In genomic region chr11:44349328-44349727, GRCh38 we compare ENCODE assay signal across 29 cellular contexts. TPM values are rescaled to one million over a fixed set of nuclear protein-coding genes. Genes with fewer than 3 reads are reported as not detected.
DNase-seq lines count a peak whose midpoint lies in the region; ATAC-seq, FAIRE-seq and TF ChIP-seq lines count a peak whose summit lies in the region.
"Had no signal": no experiment of that assay in that cellular context is flagged by ENCODE, and none has a peak within 500 bp of the region (broad histone marks: within the 10 kb centered on the region; RNA-seq: fewer than 3 reads in every experiment).

No MANE protein-coding gene starts in this region.

- no peak overlapping the region for H3K4me3 Mint-ChIP-seq in activated B cell treated with CpG ODN at 0.5 μM for 24 hours
- H3K4me3 Mint-ChIP-seq: CD14-positive monocyte; CD4-positive, alpha-beta memory T cell; CD4-positive, CD25-positive, alpha-beta regulatory T cell; CD8-positive, alpha-beta memory T cell had no signal

- CTCF ChIA-PET in activated B cell treated with CpG ODN at 0.5 μM for 24 hours (lab: Charles Lee), result no interaction called here
- CTCF ChIA-PET in H1 (lab: Charles Lee; ENCODE audit: partially characterized antibody), result interaction anchor here (0.7 to 2.0 kb wide), 4 partner anchors 11 to 135 kb away, joined by 3 to 8 read pairs (median 6); no protein-coding TSS in a partner anchor

- H2BK12ac ChIP-seq in H1 (ENCODE audit: low read depth, low read length) (no peak overlapping the region), neuronal stem cell (ENCODE audit: low read length) (no peak overlapping the region)

- peaks cover 0 to 2% (median 0%) of the 10 kb centered on the region in 4 experiments; a peak in 2 of 7 replicates for H3K27me3 ChIP-seq in H1 (replicated peaks in 1 of 4; ENCODE audit: control insufficient read depth in 3 of 4, extremely low read depth in 1 of 4, insufficient read depth in 3 of 4, low read length in 3 of 4)
- peaks cover 0 to 57% (median 0%) of the 10 kb centered on the region in 3 experiments for H3K27me3 ChIP-seq in neuronal stem cell (ENCODE audit: control insufficient read depth in 3 of 3, insufficient read depth in 3 of 3, low read depth in 1 of 3, low read length in 3 of 3)
- H3K27me3 ChIP-seq: BE2C, BLaER1 had no signal

- H2BK15ac ChIP-seq in H1 (ENCODE audit: low read length), result no peak overlapping the region
- H2BK15ac ChIP-seq in neuronal stem cell (ENCODE audit: low read length), result no peak overlapping the region

- no peak for TF ChIP-seq POLR2A in H1 (IDR thresholded peaks at IDR 0.05; ENCODE audit: control extremely low read depth in 1 of 2, low read depth in 2 of 2, low read length in 2 of 2)

- DNase-seq in activated B cell treated with CpG ODN at 0.5 μM for 24 hours (no peak), H1 (ENCODE audit: low read depth in 1 of 2, low spot score in 2 of 2) (no peak), neuronal stem cell (ENCODE audit: low spot score) (no peak), middle frontal gyrus (ENCODE audit: extremely low spot score, low spot score) (no peak), SHP77 (lab: John Stamatoyannopoulos, UW) (no peak)
- DNase-seq: 8988T; ACHN; BE2C; C1 segment of cervical spinal cord; CD4-positive, alpha-beta memory T cell; CD4-positive, CD25-positive, alpha-beta regulatory T cell; CD8-positive, alpha-beta memory T cell; COR-L47; DMS 273 treated with DMSO at 0.1 percent for 48 hours; DMS153; DMS53; DMS79; DND-41; EL; GF-D8 had no signal

- no peak overlapping the region for H3K56ac ChIP-seq in H1 (replicated peaks; ENCODE audit: insufficient read length, low read depth, low read length)

- H3K36me3 Mint-ChIP-seq in activated B cell treated with CpG ODN at 0.5 μM for 24 hours (ENCODE audit: low read depth), result no peaks in the 10 kb centered on the region
- H3K36me3 Mint-ChIP-seq: CD14-positive monocyte; CD4-positive, alpha-beta memory T cell; CD4-positive, CD25-positive, alpha-beta regulatory T cell; CD8-positive, alpha-beta memory T cell had no signal

- no peaks in the 10 kb centered on the region for H3K79me2 ChIP-seq in H1 (ENCODE audit: control insufficient read depth in 1 of 2, insufficient read depth in 2 of 2, low read length in 2 of 2)

- no peak overlapping the region for H2AK5ac ChIP-seq in H1 (ENCODE audit: low read depth, low read length)
- H2AK5ac ChIP-seq in neuronal stem cell (ENCODE audit: low read depth, low read length), result no peak overlapping the region

- H3K23ac ChIP-seq in H1 (ENCODE audit: insufficient read length) (no peak overlapping the region), neuronal stem cell (ENCODE audit: low read depth, low read length, poor library complexity) (no peak overlapping the region)

- H3K9me3 Mint-ChIP-seq in activated B cell treated with CpG ODN at 0.5 μM for 24 hours, result no peaks in the 10 kb centered on the region
- H3K9me3 Mint-ChIP-seq: CD14-positive monocyte; CD8-positive, alpha-beta memory T cell had no signal

- H3K14ac ChIP-seq in H1 (ENCODE audit: insufficient read length) (no peak overlapping the region), neuronal stem cell (ENCODE audit: low read length) (no peak overlapping the region)

- intact Hi-C loops in activated B cell treated with CpG ODN at 0.5 μM for 24 hours (cut with micrococcal nuclease), result no loop called here

- peak overlapping the region; percentile 35 for H3K27ac Mint-ChIP-seq in activated B cell treated with CpG ODN at 0.5 μM for 24 hours
- H3K27ac Mint-ChIP-seq: CD14-positive monocyte; CD4-positive, alpha-beta memory T cell had no signal

- H2AFZ ChIP-seq in H1 (ENCODE audit: low read length) (no peak overlapping the region), neuronal stem cell (ENCODE audit: low read length) (no peak overlapping the region)

- H3K27me3 Mint-ChIP-seq in activated B cell treated with CpG ODN at 0.5 μM for 24 hours, result peaks cover 15% of the 10 kb centered on the region

- ATAC-seq in activated B cell treated with CpG ODN at 0.5 μM for 24 hours (ENCODE audit: low read depth) (no peak), HG02642 (IDR thresholded peaks at IDR 0.05; ENCODE audit: poor library complexity, unreplicated experiment) (no peak), HG03432 (IDR thresholded peaks at IDR 0.05; ENCODE audit: unreplicated experiment) (no peak)

- peak overlapping the region; percentile 28; the same call in 1 of the 2 replicates for H3K18ac ChIP-seq in H1 (ENCODE audit: extremely low read depth, low read length)
- peak overlapping the region; percentile 46 for H3K18ac ChIP-seq in neuronal stem cell (ENCODE audit: low read length)

- no peaks in the 10 kb centered on the region for H4K20me1 ChIP-seq in H1 (replicated peaks in 1 of 2; ENCODE audit: control insufficient read depth in 1 of 2, insufficient read depth in 2 of 2, low read length in 2 of 2)
- H4K20me1 ChIP-seq: BLaER1 had no signal

- no peaks in the 10 kb centered on the region for H3K9me3 ChIP-seq in H1 (ENCODE audit: insufficient read depth in 2 of 2, low read depth in 1 of 2, low read length in 1 of 2)
- no peaks in the 10 kb centered on the region for H3K9me3 ChIP-seq in neuronal stem cell (replicated peaks in 1 of 2; ENCODE audit: control insufficient read depth in 2 of 2, insufficient read depth in 1 of 2, low read depth in 1 of 2, low read length in 2 of 2)
- H3K9me3 ChIP-seq: BE2C, BLaER1 had no signal

- H3K4me3 ChIP-seq in H1 (ENCODE audit: extremely low read depth in 1 of 4, insufficient read depth in 2 of 4, low read depth in 3 of 4, low read length in 4 of 4) (no peak overlapping the region), neuronal stem cell (ENCODE audit: low read length in 2 of 2) (no peak overlapping the region)
- H3K4me3 ChIP-seq: BLaER1 had no signal

- TF ChIP-seq CTCF in activated B cell treated with CpG ODN at 0.5 μM for 24 hours (IDR thresholded peaks at IDR 0.05), result no peak
- TF ChIP-seq CTCF in H1 (IDR thresholded peaks at IDR 0.05; ENCODE audit: control extremely low read depth in 1 of 3, insufficient read depth in 1 of 3, low read depth in 1 of 3, low read length in 3 of 3), result no peak

- H4K91ac ChIP-seq in H1 (replicated peaks; ENCODE audit: insufficient read length, low read length) (no peak overlapping the region), neuronal stem cell (ENCODE audit: low read depth, low read length, poor library complexity) (no peak overlapping the region)

- H2BK20ac ChIP-seq in H1 (ENCODE audit: low read length), result no peak overlapping the region

- no peaks in the 10 kb centered on the region for H3K23me2 ChIP-seq in H1 (ENCODE audit: low read depth, low read length)

- H3K79me1 ChIP-seq in H1 (ENCODE audit: low read depth, low read length) (no peaks in the 10 kb centered on the region), neuronal stem cell (ENCODE audit: low read depth, low read length) (no peaks in the 10 kb centered on the region)

- H2BK120ac ChIP-seq in H1 (replicated peaks; ENCODE audit: low read depth, low read length) (no peak overlapping the region), neuronal stem cell (ENCODE audit: low read depth, low read length) (no peak overlapping the region)

- no peak for FAIRE-seq in H1 (lab: Jason Lieb, UNC)
- FAIRE-seq: A204.1, G401.6, GM12891, GM19239 had no signal

- no peak for TF ChIP-seq EP300 in H1 (IDR thresholded peaks at IDR 0.05; ENCODE audit: borderline replicate concordance in 1 of 2, low read depth in 2 of 2, low read length in 2 of 2)

- H3K4me1 ChIP-seq in H1 (replicated peaks in 1 of 4; ENCODE audit: control insufficient read depth in 3 of 4, insufficient read depth in 4 of 4, low read length in 3 of 4), result no peaks in the 10 kb centered on the region; a peak in 1 of 7 replicates
- H3K4me1 ChIP-seq in neuronal stem cell (ENCODE audit: control insufficient read depth in 2 of 2, insufficient read depth in 1 of 2, low read depth in 1 of 2, low read length in 2 of 2), result peaks cover 0 to 15% of the 10 kb centered on the region in 2 donors
- H3K4me1 ChIP-seq: BE2C had no signal

- H3K4me2 ChIP-seq in H1 (ENCODE audit: insufficient read depth in 1 of 2, low read depth in 2 of 2, low read length in 2 of 2), result no peak overlapping the region
- H3K4me2 ChIP-seq in neuronal stem cell (ENCODE audit: insufficient read depth, low read length, poor library complexity, severe bottlenecking), result no peak overlapping the region
- H3K4me2 ChIP-seq: BLaER1 had no signal

- H3K4me1 Mint-ChIP-seq in activated B cell treated with CpG ODN at 0.5 μM for 24 hours, result peaks cover 38% of the 10 kb centered on the region
- H3K4me1 Mint-ChIP-seq: CD4-positive, alpha-beta memory T cell; CD4-positive, CD25-positive, alpha-beta regulatory T cell; CD8-positive, alpha-beta memory T cell had no signal

- no peak overlapping the region for H3K27ac ChIP-seq in H1 (ENCODE audit: low read depth, low read length)
- H3K27ac ChIP-seq in neuronal stem cell (replicated peaks; ENCODE audit: low read length), result no peak overlapping the region
- H3K27ac ChIP-seq: BLaER1 had no signal

- no peak for TF ChIP-seq RAD21 in H1 (IDR thresholded peaks at IDR 0.05 in 1 of 2, conservative IDR thresholded peaks at IDR 0.05 in 1 of 2; ENCODE audit: low read depth in 2 of 2, low read length in 2 of 2)

- H4K8ac ChIP-seq in H1 (ENCODE audit: extremely low read depth, insufficient read depth, low read length) (no peak overlapping the region), neuronal stem cell (ENCODE audit: low read depth, low read length) (no peak overlapping the region)

- POLR2A ChIA-PET in activated B cell treated with CpG ODN at 0.5 μM for 24 hours (lab: Charles Lee) (no interaction called here), H1 (lab: Charles Lee; ENCODE audit: partially characterized antibody) (no interaction called here)

- WGBS in H1 (ENCODE audit: extremely low coverage in 1 of 2, insufficient coverage in 1 of 2, insufficient read length in 1 of 2, insufficient replicate concordance in 2 of 2, low coverage in 1 of 2, low lambda C conversion rate in 2 of 2, missing lambda C conversion rate in 1 of 2), 2 experiments, result 75% methylated on average over 3 of the region's 3 CpGs; no CpG with 5 or more reads in 1 of the 2 experiments
- no CpG with 5 or more reads among the region's 3 CpGs for WGBS in neuronal stem cell (ENCODE audit: extremely low coverage in 2 of 2, insufficient read length in 2 of 2, insufficient replicate concordance in 1 of 2), 2 donors

- no peak overlapping the region for H4K5ac ChIP-seq in H1 (ENCODE audit: insufficient read length, low read depth, low read length)

- H2BK5ac ChIP-seq in H1 (ENCODE audit: low read depth, low read length) (no peak overlapping the region), neuronal stem cell (ENCODE audit: low read length) (no peak overlapping the region)

- no peak overlapping the region for H3K9ac ChIP-seq in H1 (replicated peaks in 1 of 4; ENCODE audit: extremely low read depth in 1 of 4, low read depth in 3 of 4, low read length in 3 of 4)
- H3K9ac ChIP-seq in neuronal stem cell (ENCODE audit: low read depth, low read length, poor library complexity), result no peak overlapping the region
- H3K9ac ChIP-seq: BLaER1 had no signal

- H3K4ac ChIP-seq in H1 (replicated peaks; ENCODE audit: insufficient read length, low read depth, low read length) (no peak overlapping the region), neuronal stem cell (ENCODE audit: low read length) (no peak overlapping the region)

- H3K36me3 ChIP-seq in H1 (ENCODE audit: control insufficient read depth in 2 of 4, insufficient read depth in 4 of 4, low read length in 3 of 4) (no peaks in the 10 kb centered on the region), neuronal stem cell (replicated peaks in 1 of 2; ENCODE audit: control insufficient read depth in 2 of 2, insufficient read depth in 2 of 2, low read length in 2 of 2) (no peaks in the 10 kb centered on the region)
- H3K36me3 ChIP-seq: BE2C, BLaER1 had no signal

RNA-seq across cellular contexts. Expression of gene ALX4, which starts 39.4 kb away (rescaled TPM):
- total RNA-seq in activated B cell treated with CpG ODN at 0.5 μM for 24 hours, result not detected in 2 replicates
- not detected in 2 replicates for total RNA-seq in H1 (2021; fragmentation: NEBNext Ultra II Directional; extraction: Animal tissue kit (Norgen Biotek cat#: 25700))
- polyA plus RNA-seq in H1 (2011; rRNA removed), result not detected in 2 replicates
- polyA plus RNA-seq in H1 (2011; cell fraction: cytosol; rRNA removed), result not detected
- not detected for polyA plus RNA-seq in H1 (2011; cell fraction: nucleus; rRNA removed)
- polyA plus RNA-seq in H1 (2012, experiment 1 of 2), result 0.05 to 0.06 TPM in 2 of 4 replicates, not detected in the others
- not detected for polyA plus RNA-seq in H1 (2012, experiment 2 of 2)
- not detected for polyA plus RNA-seq in H1 (2013, experiment 1 of 2)
- not detected for polyA plus RNA-seq in H1 (2013, experiment 2 of 2)
- polyA minus RNA-seq in H1 (2011; rRNA and poly(A)+ RNA removed), result not detected in 2 replicates
- not detected for polyA minus RNA-seq in H1 (2011; cell fraction: cytosol; rRNA and poly(A)+ RNA removed)
- polyA minus RNA-seq in H1 (2011; cell fraction: nucleus; rRNA and poly(A)+ RNA removed), result not detected
- not detected for polyA plus RNA-seq in neuronal stem cell (2013, experiment 1 of 2)
- polyA plus RNA-seq in neuronal stem cell (2013, experiment 2 of 2), result 0.01 TPM
- total RNA-seq: CD4-positive, alpha-beta memory T cell; CD4-positive, CD25-positive, alpha-beta regulatory T cell; CD8-positive, alpha-beta memory T cell had no signal
- polyA plus RNA-seq: AG04450; CD14-positive monocyte; CD4-positive, alpha-beta memory T cell; CD4-positive, CD25-positive, alpha-beta regulatory T cell; CD8-positive, alpha-beta memory T cell had no signal
